In genomic region chr5:135455876-135456237, GRCh38 we compare ENCODE assay signal across 1 cellular context.
TF ChIP-seq lines count a peak whose summit lies in the region.

No MANE protein-coding gene starts in this region.

TF ChIP-seq in IMR-90, 13 proteins besides CTCF, POLR2A, EP300 and RAD21:
- TF ChIP-seq MXI1 (IDR thresholded peaks at IDR 0.05; ENCODE audit: borderline replicate concordance, low read depth, low read length) (no peak), RFX5 (IDR thresholded peaks at IDR 0.05; ENCODE audit: low read depth, low read length) (no peak), SMC3 (IDR thresholded peaks at IDR 0.05; ENCODE audit: low read depth, low read length) (no peak), USF2 (IDR thresholded peaks at IDR 0.05; ENCODE audit: low read depth, low read length) (no peak), MAFK (IDR thresholded peaks at IDR 0.05; ENCODE audit: low read depth, low read length) (no peak), MAZ (IDR thresholded peaks at IDR 0.05; ENCODE audit: borderline replicate concordance, low read depth, low read length) (no peak), CHD1 (IDR thresholded peaks at IDR 0.05; ENCODE audit: low read depth, low read length) (no peak), NFE2L2 (IDR thresholded peaks at IDR 0.05; ENCODE audit: low read depth, low read length) (no peak), CEBPB (IDR thresholded peaks at IDR 0.05; ENCODE audit: low read depth, low read length) (no peak), RCOR1 (IDR thresholded peaks at IDR 0.05; ENCODE audit: insufficient replicate concordance, low read length) (no peak), BHLHE40 (IDR thresholded peaks at IDR 0.05; ENCODE audit: low read depth, low read length) (no peak), FOS (IDR thresholded peaks at IDR 0.05; ENCODE audit: low read depth, low read length) (no peak)
- TF ChIP-seq, protein P1, sequence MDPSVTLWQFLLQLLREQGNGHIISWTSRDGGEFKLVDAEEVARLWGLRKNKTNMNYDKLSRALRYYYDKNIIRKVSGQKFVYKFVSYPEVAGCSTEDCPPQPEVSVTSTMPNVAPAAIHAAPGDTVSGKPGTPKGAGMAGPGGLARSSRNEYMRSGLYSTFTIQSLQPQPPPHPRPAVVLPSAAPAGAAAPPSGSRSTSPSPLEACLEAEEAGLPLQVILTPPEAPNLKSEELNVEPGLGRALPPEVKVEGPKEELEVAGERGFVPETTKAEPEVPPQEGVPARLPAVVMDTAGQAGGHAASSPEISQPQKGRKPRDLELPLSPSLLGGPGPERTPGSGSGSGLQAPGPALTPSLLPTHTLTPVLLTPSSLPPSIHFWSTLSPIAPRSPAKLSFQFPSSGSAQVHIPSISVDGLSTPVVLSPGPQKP (IDR thresholded peaks at IDR 0.05; ENCODE audit: borderline replicate concordance, low read depth, low read length) = no peak
